ENCODE assay signal across 8 cellular contexts in genomic region chr5:116387738-116388137, GRCh38.
"Had no signal": no experiment of that assay in that cellular context is flagged by ENCODE, and none has a peak within 500 bp of the region (broad histone marks: within the 10 kb centered on the region; RNA-seq: fewer than 3 reads in every experiment).

No MANE protein-coding gene starts in this region.

- DNase-seq: GDM1, GF-D8 had no signal

- ATAC-seq: GM12878 had no signal

- FAIRE-seq: G401.6, GM12878, GM12891, GM12892, GM18507, GM19239 had no signal

- H3K4me3 ChIP-seq: GM12878 had no signal
